ENCODE assay signal across 1 cellular context in genomic region chr12:26736563-26737486, GRCh38.
TF ChIP-seq lines count a peak whose summit lies in the region.

No MANE protein-coding gene starts in this region.

TF ChIP-seq in HepG2, 621 proteins besides CTCF, POLR2A, EP300 and RAD21 (continued from another document and continues in another):
- peak; percentile 91 for TF ChIP-seq ATF2 (CRISPR knock-in tag; IDR thresholded peaks at IDR 0.05)
- peak; percentile 54; the same call in 1 of the 2 replicates for TF ChIP-seq ZMYM4 (CRISPR knock-in tag; IDR thresholded peaks at IDR 0.05)
- peak; percentile 59; the same call in 1 of the 2 replicates for TF ChIP-seq ELF4 (CRISPR knock-in tag; IDR thresholded peaks at IDR 0.05; ENCODE audit: borderline replicate concordance)
- TF ChIP-seq KDM6A (CRISPR knock-in tag; IDR thresholded peaks at IDR 0.05; ENCODE audit: low read depth): peak; percentile 98
- peak; percentile 99 for TF ChIP-seq MED1 (CRISPR knock-in tag; IDR thresholded peaks at IDR 0.05)
- peak; percentile 69 for TF ChIP-seq PHF5A (CRISPR knock-in tag; IDR thresholded peaks at IDR 0.05; ENCODE audit: low read depth, unreplicated experiment)
- no peak for TF ChIP-seq PRPF4 (IDR thresholded peaks at IDR 0.05; ENCODE audit: low read depth, low read length, poor library complexity, severe bottlenecking)
- peak; percentile 55; the same call in 1 of the 2 replicates for TF ChIP-seq KMT2B (CRISPR knock-in tag; IDR thresholded peaks at IDR 0.05)
- no peak for TF ChIP-seq ZNF850 (CRISPR knock-in tag; conservative IDR thresholded peaks at IDR 0.05)
- no peak for TF ChIP-seq ZNF274 (CRISPR knock-in tag; IDR thresholded peaks at IDR 0.05)
- peak; percentile 66; the same call in 1 of the 2 replicates for TF ChIP-seq ZNF772 (CRISPR knock-in tag; IDR thresholded peaks at IDR 0.05)
- peak; percentile 81; the same call in 1 of the 2 replicates for TF ChIP-seq MYPOP (CRISPR knock-in tag; IDR thresholded peaks at IDR 0.05)
- TF ChIP-seq ZSCAN21 (CRISPR knock-in tag; IDR thresholded peaks at IDR 0.05; ENCODE audit: borderline replicate concordance): peak; percentile 55; the same call in 1 of the 2 replicates
- peak in 1 of 2 experiments; percentile 83; a peak in 2 of 4 replicates for TF ChIP-seq ATF4 (CRISPR knock-in tag; IDR thresholded peaks at IDR 0.05)
- TF ChIP-seq PTBP1 (IDR thresholded peaks at IDR 0.05; ENCODE audit: low read depth, low read length, poor library complexity, severe bottlenecking): no peak
- peak; percentile 97 for TF ChIP-seq RARA (CRISPR knock-in tag; IDR thresholded peaks at IDR 0.05)
- no peak for TF ChIP-seq ZNF576 (CRISPR knock-in tag; IDR thresholded peaks at IDR 0.05)
- no peak for TF ChIP-seq FUBP1 (CRISPR knock-in tag; IDR thresholded peaks at IDR 0.05; ENCODE audit: borderline replicate concordance)
- 0 out of 2 replicates have a peak, but pooled peaks have one; percentile 45 for TF ChIP-seq SALL2 (CRISPR knock-in tag; IDR thresholded peaks at IDR 0.05)
- peak; percentile 56; the same call in 1 of the 2 replicates for TF ChIP-seq SPEN (CRISPR knock-in tag; IDR thresholded peaks at IDR 0.05; ENCODE audit: low read depth)
- 0 out of 2 replicates have a peak, but pooled peaks have one; percentile 70 for TF ChIP-seq DDIT3 (CRISPR knock-in tag; IDR thresholded peaks at IDR 0.05)
- peak; percentile 89 for TF ChIP-seq ZNF280D (CRISPR knock-in tag; IDR thresholded peaks at IDR 0.05)
- no peak for TF ChIP-seq ZBTB38 (CRISPR knock-in tag; IDR thresholded peaks at IDR 0.05)
- TF ChIP-seq ZKSCAN8 (CRISPR knock-in tag; IDR thresholded peaks at IDR 0.05; ENCODE audit: borderline replicate concordance): peak; percentile 90
- peak; percentile 74 for TF ChIP-seq ZEB1 (IDR thresholded peaks at IDR 0.05; ENCODE audit: insufficient replicate concordance, low read depth)
- TF ChIP-seq NCOA1 (CRISPR knock-in tag; IDR thresholded peaks at IDR 0.05): peak; percentile 68; the same call in 1 of the 2 replicates
- no peak for TF ChIP-seq EZH2 (conservative IDR thresholded peaks at IDR 0.05; ENCODE audit: low read depth, low read length)
- TF ChIP-seq ZNF12 (CRISPR knock-in tag; IDR thresholded peaks at IDR 0.05): peak; percentile 52; the same call in 1 of the 2 replicates
- 0 out of 2 replicates have a peak, but pooled peaks have one; percentile 29 for TF ChIP-seq ZSCAN29 (CRISPR knock-in tag; conservative IDR thresholded peaks at IDR 0.05)
- TF ChIP-seq ZNF691 (CRISPR knock-in tag; IDR thresholded peaks at IDR 0.05; ENCODE audit: borderline replicate concordance, low read depth): no peak
- TF ChIP-seq ZSCAN12 (CRISPR knock-in tag; IDR thresholded peaks at IDR 0.05): 0 out of 2 replicates have a peak, but pooled peaks have one; percentile 52
- no peak; the same call in 1 of the 2 replicates for TF ChIP-seq SNAPC5 (CRISPR knock-in tag; IDR thresholded peaks at IDR 0.05; ENCODE audit: borderline replicate concordance)
- TF ChIP-seq CCAR2 (optimal IDR thresholded peaks at IDR 0.05; ENCODE audit: low read depth, low read length): no peak
- peak; percentile 97 for TF ChIP-seq TARDBP (CRISPR knock-in tag; IDR thresholded peaks at IDR 0.05)
- TF ChIP-seq NR2F1 (CRISPR knock-in tag; IDR thresholded peaks at IDR 0.05): 0 out of 4 replicates have a peak, but pooled peaks of 1 of the 2 experiments have one; percentile 39
- peak; percentile 98 for TF ChIP-seq HMG20A (CRISPR knock-in tag; IDR thresholded peaks at IDR 0.05; ENCODE audit: borderline replicate concordance)
- TF ChIP-seq CEBPB (IDR thresholded peaks at IDR 0.05; ENCODE audit: borderline replicate concordance, low read depth, low read length): peak; percentile 97
- peak; percentile 35; the same call in 1 of the 2 replicates for TF ChIP-seq ZBTB21 (CRISPR knock-in tag; IDR thresholded peaks at IDR 0.05)
- TF ChIP-seq ZNF564 (CRISPR knock-in tag; IDR thresholded peaks at IDR 0.05): peak; percentile 44; the same call in 1 of the 2 replicates
- peak; percentile 87 for TF ChIP-seq YY1 (IDR thresholded peaks at IDR 0.05; ENCODE audit: insufficient read depth, insufficient replicate concordance, low read depth, low read length)
- peak; percentile 99 for TF ChIP-seq TCF7 (IDR thresholded peaks at IDR 0.05; ENCODE audit: low read depth)
- no peak for TF ChIP-seq THAP7 (CRISPR knock-in tag; IDR thresholded peaks at IDR 0.05)
- peak; percentile 87 for TF ChIP-seq ZNF205 (CRISPR knock-in tag; IDR thresholded peaks at IDR 0.05)
- TF ChIP-seq ASH2L (IDR thresholded peaks at IDR 0.05; ENCODE audit: insufficient read length, low read depth, low read length): peak; percentile 99
- no peak for TF ChIP-seq RBM22 (optimal IDR thresholded peaks at IDR 0.05; ENCODE audit: low read length)
- TF ChIP-seq ZFP82 (CRISPR knock-in tag; IDR thresholded peaks at IDR 0.05; ENCODE audit: borderline replicate concordance): no peak
- TF ChIP-seq DPF2 (CRISPR knock-in tag; IDR thresholded peaks at IDR 0.05; ENCODE audit: borderline replicate concordance, low read depth): peak; percentile 93
- no peak for TF ChIP-seq XBP1 (CRISPR knock-in tag; IDR thresholded peaks at IDR 0.05)
- no peak for TF ChIP-seq NFATC3 (CRISPR knock-in tag; IDR thresholded peaks at IDR 0.05)
- TF ChIP-seq TCF7L2 (IDR thresholded peaks at IDR 0.05; ENCODE audit: low read depth, low read length): peak; percentile 84
- peak; percentile 90; the same call in 1 of the 2 replicates for TF ChIP-seq ZNF703 (CRISPR knock-in tag; IDR thresholded peaks at IDR 0.05; ENCODE audit: borderline replicate concordance)
- peak; percentile 58; the same call in 1 of the 2 replicates for TF ChIP-seq ZNF607 (CRISPR knock-in tag; IDR thresholded peaks at IDR 0.05; ENCODE audit: borderline replicate concordance)
- TF ChIP-seq TFDP2 (CRISPR knock-in tag; IDR thresholded peaks at IDR 0.05): peak; percentile 48
- no peak for TF ChIP-seq ZNF10 (CRISPR knock-in tag; IDR thresholded peaks at IDR 0.05; ENCODE audit: borderline replicate concordance, low read depth)
- TF ChIP-seq SKI (IDR thresholded peaks at IDR 0.05; ENCODE audit: partially characterized antibody): peak; percentile 80
- TF ChIP-seq ZNF430 (CRISPR knock-in tag; IDR thresholded peaks at IDR 0.05): peak; percentile 69; the same call in 1 of the 2 replicates
